In genomic region chr1:11448375-11449085, GRCh38 we compare ENCODE assay signal across 22 cellular contexts. TPM values are rescaled to one million over a fixed set of nuclear protein-coding genes. Genes with fewer than 3 reads are reported as not detected.
DNase-seq lines count a peak whose midpoint lies in the region; ATAC-seq and TF ChIP-seq lines count a peak whose summit lies in the region.
"Had no signal": no experiment of that assay in that cellular context is flagged by ENCODE, and none has a peak within 500 bp of the region (broad histone marks: within the 10 kb centered on the region; RNA-seq: fewer than 3 reads in every experiment).

No MANE protein-coding gene starts in this region.

- no peaks in the 10 kb centered on the region for H3F3A ChIP-seq in GM23248 (ENCODE audit: insufficient read depth)
- no peaks in the 10 kb centered on the region for H3F3A ChIP-seq in PC-3 (ENCODE audit: low read length, unreplicated experiment)

- in situ Hi-C loops in GM23248 (cut with MboI), result no loop called here

- no peak for ATAC-seq in PC-3
- ATAC-seq: activated T-cell treated with anti-CD3 and anti-CD28 coated beads, Interleukin-2, amount 50 U/mL, for 4 hours; foreskin keratinocyte had no signal

- CTCF ChIA-PET in PC-3 (lab: Charles Lee), result no interaction called here

- peak; percentile 6 for DNase-seq in GM23248
- DNase-seq in NCI-H1694 treated with DMSO at 0.1 percent for 48 hours (lab: John Stamatoyannopoulos, UW), result peak; percentile 82
- DNase-seq in amniotic epithelial cell (ENCODE audit: low read depth), result peak; percentile 4
- peak; percentile 11 for DNase-seq in iris pigment epithelial cell (ENCODE audit: low read depth)
- no peak for DNase-seq in midbrain (lab: John Stamatoyannopoulos, UW)
- no peak for DNase-seq in activated T-cell treated with anti-CD3 and anti-CD28 coated beads, Interleukin-2, amount 50 U/mL, for 1 hour
- DNase-seq in PC-3, result no peak
- DNase-seq: activated CD4-positive, CD25-positive, alpha-beta regulatory T cell treated with anti-CD3 and anti-CD28 coated beads, Interleukin-2, amount 50 U/mL, for 72 hours; activated CD8-positive, alpha-beta memory T cell treated with anti-CD3 and anti-CD28 coated beads for 24 hours; activated naive CD4-positive, alpha-beta T cell; activated T-cell treated with anti-CD3 and anti-CD28 coated beads, Interleukin-2, amount 50 U/mL, for 4 hours; amniotic stem cell; cortex of kidney; foreskin keratinocyte; hippocampal formation; left ventricle myocardium inferior; NCI-H226 had no signal

- no peak overlapping the region for H3K4me2 ChIP-seq in GM23248 (ENCODE audit: unreplicated experiment)
- H3K4me2 ChIP-seq in PC-3 (ENCODE audit: low read length), result no peak overlapping the region

- no peaks in the 10 kb centered on the region for H4K20me1 ChIP-seq in GM23248 (ENCODE audit: insufficient read depth)
- H4K20me1 ChIP-seq in PC-3 (ENCODE audit: low read length), result no peaks in the 10 kb centered on the region

- H3K9me2 ChIP-seq in GM23248 (ENCODE audit: insufficient read depth) (no peaks in the 10 kb centered on the region), PC-3 (replicated peaks; ENCODE audit: low read length) (no peaks in the 10 kb centered on the region)

- H3K27me3 ChIP-seq in GM23248 (replicated peaks; ENCODE audit: insufficient read depth) (no peaks in the 10 kb centered on the region; the same call in 1 of the 2 replicates), PC-3 (ENCODE audit: low read length) (peaks cover 68% of the 10 kb centered on the region)

- BruUV-seq in PC-3 (replicated peaks; lab: Mats Ljungman, UMichigan), result no TSS peak

- 44 to 47% methylated on average over 20 of the region's 20 CpGs for WGBS in GM23248 (ENCODE audit: low coverage in 1 of 2, low lambda C conversion rate in 2 of 2, missing lambda C conversion rate in 2 of 2), 2 experiments

- H3K79me2 ChIP-seq in GM23248 (ENCODE audit: insufficient read depth) (no peaks in the 10 kb centered on the region), PC-3 (ENCODE audit: low read length) (no peaks in the 10 kb centered on the region)

- intact Hi-C loops in PC-3 (cut with micrococcal nuclease), result no loop called here

- POLR2A ChIA-PET in PC-3 (lab: Charles Lee; ENCODE audit: unreplicated experiment), result no interaction called here

- no peak overlapping the region for H2AFZ ChIP-seq in GM23248
- no peak overlapping the region for H2AFZ ChIP-seq in PC-3 (ENCODE audit: low read length)

- TF ChIP-seq CTCF in PC-3 (conservative IDR thresholded peaks at IDR 0.05; ENCODE audit: low read depth, low read length), result no peak

- H3K4me1 ChIP-seq in GM23248 (ENCODE audit: insufficient read depth), result no peaks in the 10 kb centered on the region
- no peaks in the 10 kb centered on the region for H3K4me1 ChIP-seq in PC-3 (ENCODE audit: insufficient read depth, low read length)
- H3K4me1 ChIP-seq: foreskin keratinocyte, left ventricle myocardium inferior, suprapubic skin had no signal

- H3K9me3 ChIP-seq in GM23248 (ENCODE audit: low read depth) (no peaks in the 10 kb centered on the region), PC-3 (ENCODE audit: low read length) (no peaks in the 10 kb centered on the region)
- H3K9me3 ChIP-seq: left ventricle myocardium inferior, suprapubic skin had no signal

- H3K9ac ChIP-seq in GM23248 (no peak overlapping the region), PC-3 (ENCODE audit: low read length) (no peak overlapping the region)

- H3K4me3 ChIP-seq in GM23248 (no peak overlapping the region), PC-3 (ENCODE audit: low read length) (no peak overlapping the region)
- H3K4me3 ChIP-seq: left ventricle myocardium inferior, suprapubic skin had no signal

- H3K36me3 ChIP-seq in GM23248 (ENCODE audit: low read depth) (no peaks in the 10 kb centered on the region), PC-3 (ENCODE audit: low read depth, low read length) (no peaks in the 10 kb centered on the region)
- H3K36me3 ChIP-seq: left ventricle myocardium inferior, suprapubic skin had no signal

- H3K27ac ChIP-seq in GM23248 (no peak overlapping the region), PC-3 (ENCODE audit: low read length) (no peak overlapping the region)
- H3K27ac ChIP-seq: C4-2B, foreskin keratinocyte, left ventricle myocardium inferior, suprapubic skin had no signal

RNA-seq across cellular contexts. Expression of gene DISP3, which starts 30.4 kb away (rescaled TPM):
- not detected in 2 replicates for total RNA-seq in GM23248 (2014; rRNA removed; shearing (Covaris generic))
- polyA plus RNA-seq in GM23248 (2016; fragmentation: Nextera tagmentation; extraction: Ambion mirVana), result not detected in 2 replicates
- 0.35 and 0.40 TPM in 2 replicates for total RNA-seq in PC-3 (2014; rRNA removed)
- total RNA-seq: bronchial epithelial cell, left ventricle myocardium inferior, skeletal muscle tissue, suprapubic skin had no signal
- polyA plus RNA-seq: IgD-negative memory B cell had no signal

Comparison
In these comparisons a context has a peak if more than half of its experiments do, and no peak if none do; other contexts are left out.
1. DNase-seq: peak in GM23248 (single experiment), NCI-H1694 treated with DMSO at 0.1 percent for 48 hours (single experiment), amniotic epithelial cell (single experiment) and iris pigment epithelial cell (single experiment); none in midbrain (single experiment), activated T-cell treated with anti-CD3 and anti-CD28 coated beads, Interleukin-2, amount 50 U/mL, for 1 hour (single experiment) and PC-3 (single experiment).